1 cellular context compared by ENCODE assay signal in the genomic region with DNA sequence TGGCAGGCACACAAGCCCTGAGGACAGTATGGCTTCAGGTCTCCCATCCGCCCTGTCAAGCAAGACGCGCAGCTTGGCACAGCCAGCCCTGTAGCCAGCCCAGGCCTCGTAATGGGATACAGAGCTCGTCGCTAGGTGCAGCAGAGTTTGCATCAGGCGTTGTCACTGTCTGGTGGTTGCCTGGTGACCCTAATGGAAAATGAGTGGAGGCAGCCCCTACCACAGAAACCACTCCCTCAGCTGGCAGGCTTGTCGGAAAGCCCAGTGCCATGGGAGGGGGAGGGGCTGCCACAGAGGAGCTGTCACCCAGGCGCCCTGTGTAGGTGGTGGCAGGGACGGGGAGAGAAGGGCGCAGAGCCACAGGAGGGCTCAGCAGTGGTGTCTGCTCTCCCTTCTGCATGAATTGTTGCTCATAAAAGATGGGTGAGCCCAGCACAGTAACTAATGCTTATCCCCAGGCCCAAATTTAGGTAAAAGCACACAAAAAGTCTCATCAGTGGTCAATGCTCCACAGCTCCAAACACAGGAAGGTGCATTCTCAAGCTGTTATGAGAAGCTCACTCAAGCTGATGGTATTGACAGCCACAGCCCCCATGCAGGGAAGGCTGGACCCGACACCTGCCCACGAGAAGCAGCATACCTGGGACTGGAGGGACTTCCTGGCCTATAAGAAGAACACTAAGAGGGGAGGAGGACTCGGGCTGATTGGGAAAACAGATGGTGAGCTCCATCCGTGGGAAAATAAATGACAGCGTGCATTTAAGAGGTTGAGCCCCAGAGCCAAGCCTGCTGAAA.
TF ChIP-seq lines count a peak whose summit lies in the region.

No MANE protein-coding gene starts in this region.

TF ChIP-seq in IMR-90, 13 proteins besides CTCF, POLR2A, EP300 and RAD21 (continued from another document):
- no peak for TF ChIP-seq RFX5 (IDR thresholded peaks at IDR 0.05; ENCODE audit: low read depth, low read length)
